15 cellular contexts compared by ENCODE assay signal in the genomic region with DNA sequence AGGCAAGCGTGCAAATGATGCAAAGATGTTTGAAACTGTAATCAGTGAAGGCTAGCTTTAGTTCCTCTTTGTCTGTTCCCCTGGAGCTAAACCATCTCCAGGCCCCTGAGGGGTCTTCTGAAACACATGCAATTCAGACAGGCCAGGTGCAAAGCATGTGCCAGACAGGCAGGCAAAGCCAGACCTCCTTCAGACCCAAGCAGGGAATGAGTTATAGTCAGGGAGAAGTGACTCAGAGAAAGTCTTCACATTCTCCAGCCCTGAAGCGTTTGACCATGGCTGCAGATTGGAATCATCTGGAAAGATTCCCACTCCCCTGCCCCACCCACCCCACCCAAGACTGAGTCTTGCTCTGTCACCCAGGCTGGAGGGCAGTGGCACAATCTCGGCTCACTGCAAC.
DNase-seq lines count a peak whose midpoint lies in the region; TF ChIP-seq lines count a peak whose summit lies in the region.
"Had no signal": no experiment of that assay in that cellular context is flagged by ENCODE, and none has a peak within 500 bp of the region (broad histone marks: within the 10 kb centered on the region; RNA-seq: fewer than 3 reads in every experiment).

No MANE protein-coding gene starts in this region.

- TF ChIP-seq CTCF in kidney epithelial cell (IDR thresholded peaks at IDR 0.05; ENCODE audit: insufficient read depth, low read length, poor library complexity, severe bottlenecking): no peak

- H3K36me3 ChIP-seq in kidney epithelial cell (ENCODE audit: control insufficient read depth, insufficient read depth, low read length): no peaks in the 10 kb centered on the region

- H3K4me3 ChIP-seq in kidney epithelial cell (ENCODE audit: low read depth, low read length): no peak overlapping the region

- no peaks in the 10 kb centered on the region for H3K27me3 ChIP-seq in kidney epithelial cell (ENCODE audit: control insufficient read depth, insufficient read depth, low read length)

- DNase-seq in AG08395 (ENCODE audit: low spot score): peak; percentile 90
- peak; percentile 69 for DNase-seq in M059J (ENCODE audit: low read depth)
- DNase-seq in dedifferentiated amniotic fluid mesenchymal stem cell (ENCODE audit: extremely low spot score): peak; percentile 34
- DNase-seq in kidney epithelial cell (ENCODE audit: low read depth): peak; percentile 31
- no peak for DNase-seq in NCI-H2171 (lab: John Stamatoyannopoulos, UW)
- no peak for DNase-seq in activated CD4-positive, alpha-beta T cell treated with anti-CD3 and anti-CD28 coated beads for 48 hours
- no peak for DNase-seq in DMS153 (lab: John Stamatoyannopoulos, UW)
- DNase-seq in Ammon's horn (ENCODE audit: low spot score): no peak
- DNase-seq: AML-193; CD4-positive, alpha-beta T cell; DMS79 treated with DMSO at 0.1 percent for 48 hours; MM.1S; NCI-H2029; NCI-H524; SIG-M5 had no signal

Comparison
In these comparisons a context has a peak if more than half of its experiments do, and no peak if none do; other contexts are left out.
1. DNase-seq: peak in AG08395 (single experiment), M059J (single experiment), dedifferentiated amniotic fluid mesenchymal stem cell (single experiment) and kidney epithelial cell (single experiment); none in NCI-H2171 (single experiment), activated CD4-positive, alpha-beta T cell treated with anti-CD3 and anti-CD28 coated beads for 48 hours (single experiment), DMS153 (single experiment) and Ammon's horn (single experiment).